ENCODE assay signal across 14 cellular contexts in genomic region chr19:3067549-3067948, GRCh38.
"Had no signal": no experiment of that assay in that cellular context is flagged by ENCODE, and none has a peak within 500 bp of the region (broad histone marks: within the 10 kb centered on the region; RNA-seq: fewer than 3 reads in every experiment).

No MANE protein-coding gene starts in this region.

- DNase-seq: activated CD4-positive, alpha-beta memory T cell treated with anti-CD3 and anti-CD28 coated beads, Interleukin-2, amount 10 ng/mL, durations not matched to agents 7 days and 5 days; activated CD4-positive, alpha-beta T cell treated with anti-CD3 and anti-CD28 coated beads for 1 hour; activated CD8-positive, alpha-beta memory T cell treated with anti-CD3 and anti-CD28 coated beads, Interleukin-2, amount 50 U/mL, for 4 hours; activated T-cell treated with anti-CD3 and anti-CD28 coated beads, Interleukin-2, amount 50 U/mL, for 72 hours; colonic mucosa; left ventricle myocardium superior; sigmoid colon; stimulated activated CD4-positive, alpha-beta T cell treated with anti-CD3 and anti-CD28 coated beads, Interleukin-4, amount 100 ng/mL, for 24 hours; T-helper 9 cell; thyroid gland had no signal

- H3K27ac ChIP-seq: colonic mucosa, neutrophil, prostate gland, sigmoid colon, vagina had no signal

- H3K36me3 ChIP-seq: colonic mucosa, neutrophil, prostate gland, sigmoid colon, thyroid gland, vagina had no signal

- H3K27me3 Mint-ChIP-seq: activated CD4-positive, alpha-beta memory T cell treated with anti-CD3 and anti-CD28 coated beads, Interleukin-2, amount 10 ng/mL, durations not matched to agents 7 days and 5 days had no signal

- H3K36me3 Mint-ChIP-seq: mesothelial cell of epicardium had no signal

- H3K4me3 Mint-ChIP-seq: activated CD4-positive, alpha-beta memory T cell treated with anti-CD3 and anti-CD28 coated beads, Interleukin-2, amount 10 ng/mL, durations not matched to agents 7 days and 5 days; activated T-cell treated with anti-CD3 and anti-CD28 coated beads, Interleukin-2, amount 50 U/mL, for 72 hours; mesothelial cell of epicardium had no signal

- H3K9me3 Mint-ChIP-seq: activated CD4-positive, alpha-beta memory T cell treated with anti-CD3 and anti-CD28 coated beads, Interleukin-2, amount 10 ng/mL, durations not matched to agents 7 days and 5 days; activated T-cell treated with anti-CD3 and anti-CD28 coated beads, Interleukin-2, amount 50 U/mL, for 72 hours; mesothelial cell of epicardium had no signal

- H3K27me3 ChIP-seq: colonic mucosa, sigmoid colon, thyroid gland, vagina had no signal

- H3K4me3 ChIP-seq: colonic mucosa, prostate gland, sigmoid colon, thyroid gland, vagina had no signal

- H3K27ac Mint-ChIP-seq: activated CD4-positive, alpha-beta memory T cell treated with anti-CD3 and anti-CD28 coated beads, Interleukin-2, amount 10 ng/mL, durations not matched to agents 7 days and 5 days; activated T-cell treated with anti-CD3 and anti-CD28 coated beads, Interleukin-2, amount 50 U/mL, for 72 hours; mesothelial cell of epicardium had no signal

- H3K4me1 ChIP-seq: colonic mucosa had no signal

- ATAC-seq: activated T-cell treated with anti-CD3 and anti-CD28 coated beads, Interleukin-2, amount 50 U/mL, for 72 hours; left ventricle myocardium superior had no signal

- H3K9me3 ChIP-seq: colonic mucosa, neutrophil, prostate gland, sigmoid colon, thyroid gland, vagina had no signal
